25 cellular contexts compared by ENCODE assay signal in the genomic region with DNA sequence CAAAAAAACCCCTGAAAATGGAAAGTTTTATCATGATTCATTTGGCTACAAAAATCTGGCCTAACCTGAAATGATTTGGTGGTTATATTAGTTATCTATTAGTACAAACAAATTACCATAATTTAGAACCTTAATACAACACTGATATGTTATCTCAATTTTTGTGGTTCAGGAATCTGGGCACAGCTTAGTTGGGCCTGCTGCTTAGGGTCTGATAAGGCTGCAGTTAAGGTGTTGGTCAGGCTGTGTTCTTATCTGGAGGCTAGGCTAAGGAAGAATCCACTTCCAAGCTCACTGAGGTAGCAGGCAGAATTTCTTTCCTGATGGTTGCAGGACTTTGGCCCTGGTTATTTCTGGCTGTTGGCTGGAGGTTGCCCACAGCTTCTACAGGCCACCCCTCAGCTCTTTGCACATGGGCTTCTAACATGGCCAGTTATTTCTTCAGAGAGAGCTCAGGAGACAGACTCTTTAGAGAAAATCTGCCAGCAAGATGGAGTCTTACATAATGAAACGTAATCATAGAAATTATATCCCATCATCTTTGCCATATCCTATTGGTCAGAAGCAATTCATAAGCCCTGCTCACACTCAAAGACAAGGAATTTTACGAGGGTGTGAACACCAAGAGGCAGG. TPM values are rescaled to one million over a fixed set of nuclear protein-coding genes. Genes with fewer than 3 reads are reported as not detected.
"Had no signal": no experiment of that assay in that cellular context is flagged by ENCODE, and none has a peak within 500 bp of the region (broad histone marks: within the 10 kb centered on the region; RNA-seq: fewer than 3 reads in every experiment).

No MANE protein-coding gene starts in this region.

- H3K27me3 ChIP-seq: breast epithelium, heart right ventricle, left lung, neural progenitor cell, upper lobe of left lung had no signal

- H3K4me1 ChIP-seq: neural progenitor cell had no signal

- H3K9me3 Mint-ChIP-seq: activated CD4-positive, alpha-beta T cell treated with anti-CD3 and anti-CD28 coated beads, Interleukin-2, amount 10 ng/mL, durations not matched to agents 24 days and 14 days; activated CD8-positive, alpha-beta T cell treated with anti-CD3 and anti-CD28 coated beads for 36 hours; activated naive CD4-positive, alpha-beta T cell treated with anti-CD3 and anti-CD28 coated beads, Interleukin-2, amount 50 U/mL, for 24 hours; naive B cell; neural progenitor cell; stimulated activated naive CD8-positive, alpha-beta T cell treated with anti-CD3 and anti-CD28 coated beads, Interleukin-15, amount 100 ng/mL, for 72 hours had no signal

- DNase-seq: activated CD4-positive, alpha-beta T cell treated with anti-CD3 and anti-CD28 coated beads, Interleukin-2, amount 10 ng/mL, durations not matched to agents 24 days and 14 days; activated CD8-positive, alpha-beta T cell treated with anti-CD3 and anti-CD28 coated beads for 36 hours; activated effector memory CD4-positive, alpha-beta T cell treated with anti-CD3 and anti-CD28 coated beads, Interleukin-2, amount 50 U/mL, for 16 hours; activated T-cell treated with anti-CD3 and anti-CD28 coated beads, Interleukin-2, amount 50 U/mL, for 1 hour; heart right ventricle; left lung; mucosa of descending colon; naive B cell; right cardiac atrium; stimulated activated naive CD8-positive, alpha-beta T cell treated with anti-CD3 and anti-CD28 coated beads, Interleukin-15, amount 100 ng/mL, for 72 hours; upper lobe of left lung had no signal

- H3K36me3 ChIP-seq: breast epithelium, neural progenitor cell, prostate gland had no signal

- FAIRE-seq: astrocyte had no signal

- H3K4me3 ChIP-seq: breast epithelium, coronary artery, heart right ventricle, left lung, mucosa of descending colon, neural progenitor cell, prostate gland, upper lobe of left lung had no signal

- H3K4me2 ChIP-seq: neural progenitor cell had no signal

- H3K27ac ChIP-seq: breast epithelium, coronary artery, heart right ventricle, left lung, neural progenitor cell, prostate gland, upper lobe of left lung had no signal

- H3K27ac Mint-ChIP-seq: activated CD4-positive, alpha-beta T cell treated with anti-CD3 and anti-CD28 coated beads, Interleukin-2, amount 10 ng/mL, durations not matched to agents 24 days and 14 days; activated CD8-positive, alpha-beta T cell treated with anti-CD3 and anti-CD28 coated beads for 36 hours; activated naive CD4-positive, alpha-beta T cell treated with anti-CD3 and anti-CD28 coated beads, Interleukin-2, amount 50 U/mL, for 24 hours; neural progenitor cell; stimulated activated naive CD8-positive, alpha-beta T cell treated with anti-CD3 and anti-CD28 coated beads, Interleukin-15, amount 100 ng/mL, for 72 hours had no signal

- ATAC-seq: activated CD8-positive, alpha-beta T cell treated with anti-CD3 and anti-CD28 coated beads for 36 hours; esophagus mucosa; heart right ventricle; left lung; mucosa of descending colon; right cardiac atrium; stimulated activated naive CD8-positive, alpha-beta T cell treated with anti-CD3 and anti-CD28 coated beads, Interleukin-15, amount 100 ng/mL, for 72 hours had no signal

- H3K36me3 Mint-ChIP-seq: neural progenitor cell had no signal

- H3K9ac ChIP-seq: neural progenitor cell had no signal

- H2AFZ ChIP-seq: neural progenitor cell had no signal

- H3K27me3 Mint-ChIP-seq: activated CD4-positive, alpha-beta T cell treated with anti-CD3 and anti-CD28 coated beads, Interleukin-2, amount 10 ng/mL, durations not matched to agents 24 days and 14 days; activated CD8-positive, alpha-beta T cell treated with anti-CD3 and anti-CD28 coated beads for 36 hours; activated naive CD4-positive, alpha-beta T cell treated with anti-CD3 and anti-CD28 coated beads, Interleukin-2, amount 50 U/mL, for 24 hours; naive B cell; stimulated activated naive CD8-positive, alpha-beta T cell treated with anti-CD3 and anti-CD28 coated beads, Interleukin-15, amount 100 ng/mL, for 72 hours had no signal

- H3K4me3 Mint-ChIP-seq: activated CD4-positive, alpha-beta T cell treated with anti-CD3 and anti-CD28 coated beads, Interleukin-2, amount 10 ng/mL, durations not matched to agents 24 days and 14 days; activated CD8-positive, alpha-beta T cell treated with anti-CD3 and anti-CD28 coated beads for 36 hours; activated naive CD4-positive, alpha-beta T cell treated with anti-CD3 and anti-CD28 coated beads, Interleukin-2, amount 50 U/mL, for 24 hours; neural progenitor cell; stimulated activated naive CD8-positive, alpha-beta T cell treated with anti-CD3 and anti-CD28 coated beads, Interleukin-15, amount 100 ng/mL, for 72 hours had no signal

- H3K9me3 ChIP-seq: breast epithelium, heart right ventricle, left lung, mucosa of descending colon, prostate gland, upper lobe of left lung had no signal

RNA-seq across cellular contexts. Expression of a gene that starts 43.5 kb away (rescaled TPM):
- total RNA-seq: activated CD4-positive, alpha-beta T cell treated with anti-CD3 and anti-CD28 coated beads, Interleukin-2, amount 10 ng/mL, durations not matched to agents 24 days and 14 days; activated CD8-positive, alpha-beta T cell treated with anti-CD3 and anti-CD28 coated beads for 36 hours; astrocyte; breast epithelium; esophagus mucosa; heart right ventricle; kidney epithelial cell; left lung; lung microvascular endothelial cell; mucosa of descending colon; osteoblast; prostate gland; right cardiac atrium; skeletal muscle tissue; T-helper 1 cell treated with Interleukin-12 subunit alpha and Interleukin-12 subunit beta and Interleukin-4 antibody, amounts not matched to agents 30 ng/mL and 1 ng/mL, for 36 hours; temporal lobe; upper lobe of left lung had no signal
- polyA plus RNA-seq: adipose tissue, heart right ventricle, right cardiac atrium had no signal
